11 cellular contexts compared by ENCODE assay signal in genomic region chr18:73120626-73121025, GRCh38.
"Had no signal": no experiment of that assay in that cellular context is flagged by ENCODE, and none has a peak within 500 bp of the region (broad histone marks: within the 10 kb centered on the region; RNA-seq: fewer than 3 reads in every experiment).

No MANE protein-coding gene starts in this region.

- H3K9me3 ChIP-seq: HAP-1 had no signal

- ATAC-seq: GM23338, HCT116 had no signal

- H3K9ac ChIP-seq: GM23248 had no signal

- H3K4me1 ChIP-seq: HAP-1 had no signal

- H3K4me2 ChIP-seq: GM23338 had no signal

- H3K27ac ChIP-seq: GM23248 had no signal

- H3K36me3 ChIP-seq: HAP-1 had no signal

- FAIRE-seq: H1, H54 had no signal

- H3K4me3 ChIP-seq: GM23248, GM23338, HAP-1 had no signal

- H2AFZ ChIP-seq: GM23248, GM23338 had no signal

- DNase-seq: GM23248, GOT3, H7, H9, HCEC 1CT, HFFc6 had no signal
